8 cellular contexts compared by ENCODE assay signal in genomic region chr6:29967379-29968010, GRCh38. TPM values are rescaled to one million over a fixed set of nuclear protein-coding genes. Genes with fewer than 3 reads are reported as not detected.
A peak's percentile ranks its signal among the peaks of the same experiment; 100 is the strongest.
DNase-seq lines count a peak whose midpoint lies in the region; ATAC-seq and TF ChIP-seq lines count a peak whose summit lies in the region.

No MANE protein-coding gene starts in this region.

- H3K4me1 Mint-ChIP-seq in central memory CD8-positive, alpha-beta T cell: peaks cover 49% of the 10 kb centered on the region
- peaks cover 40% of the 10 kb centered on the region for H3K4me1 Mint-ChIP-seq in progenitor cell of endocrine pancreas (ENCODE audit: low read depth)
- H3K4me1 Mint-ChIP-seq in GM23338: peaks cover 59% of the 10 kb centered on the region

- H3K9me2 ChIP-seq in GM23338 (ENCODE audit: insufficient read depth): no peaks in the 10 kb centered on the region

- no peaks in the 10 kb centered on the region for H4K20me1 ChIP-seq in GM23338 (replicated peaks; ENCODE audit: insufficient read depth)

- H3K27ac Mint-ChIP-seq in central memory CD8-positive, alpha-beta T cell (ENCODE audit: low read depth): peak overlapping the region; percentile 97
- peak overlapping the region; percentile 98 for H3K27ac Mint-ChIP-seq in progenitor cell of endocrine pancreas
- H3K27ac Mint-ChIP-seq in GM23338: no peak overlapping the region

- peaks cover 6% of the 10 kb centered on the region for H3K27me3 Mint-ChIP-seq in central memory CD8-positive, alpha-beta T cell
- H3K27me3 Mint-ChIP-seq in progenitor cell of endocrine pancreas (peaks cover 9% of the 10 kb centered on the region), GM23338 (ENCODE audit: insufficient read depth, low read depth, poor library complexity) (peaks cover 12% of the 10 kb centered on the region)

- no peak overlapping the region for H3K4me3 ChIP-seq in GM23338

- H3K27me3 ChIP-seq in GM23338 (ENCODE audit: insufficient read depth): peaks cover 9% of the 10 kb centered on the region

- no peak overlapping the region for H3K4me3 Mint-ChIP-seq in central memory CD8-positive, alpha-beta T cell
- H3K4me3 Mint-ChIP-seq in progenitor cell of endocrine pancreas (ENCODE audit: low read depth): peak overlapping the region; percentile 17
- no peak overlapping the region for H3K4me3 Mint-ChIP-seq in GM23338

- H3F3A ChIP-seq in GM23338 (replicated peaks; ENCODE audit: low read depth): peaks cover 4% of the 10 kb centered on the region; the same call in 1 of the 2 replicates

- DNase-seq in NCI-H1417 (lab: John Stamatoyannopoulos, UW) (peak; percentile 6 to 87 (median 60)), NCI-H1417 treated with DMSO at 0.1 percent for 48 hours (lab: John Stamatoyannopoulos, UW) (no peak), NCI-H2081 treated with DMSO at 0.1 percent for 48 hours (lab: John Stamatoyannopoulos, UW) (peak; percentile 29), progenitor cell of endocrine pancreas (ENCODE audit: low spot score, unreplicated experiment) (no peak), GM19240 (ENCODE audit: insufficient read length, low spot score) (no peak), GM23338 (ENCODE audit: low spot score) (no peak)
- no peak for DNase-seq in central memory CD8-positive, alpha-beta T cell (ENCODE audit: low spot score in 2 of 2)
- DNase-seq in activated effector memory CD4-positive, alpha-beta T cell treated with Interleukin-2 at 50 U/mL for 16 hours: no peak

- no peak overlapping the region for H3K4me2 ChIP-seq in GM23338

- no peak overlapping the region for H3K27ac ChIP-seq in GM23338 (ENCODE audit: low read depth)

- ATAC-seq in central memory CD8-positive, alpha-beta T cell (replicated peaks; ENCODE audit: extremely low read depth, poor library complexity, severe bottlenecking): no peak
- no peak for ATAC-seq in GM23338

- H3K36me3 Mint-ChIP-seq in central memory CD8-positive, alpha-beta T cell (ENCODE audit: insufficient read depth): peaks cover 16% of the 10 kb centered on the region
- H3K36me3 Mint-ChIP-seq in progenitor cell of endocrine pancreas (ENCODE audit: insufficient read depth): no peaks in the 10 kb centered on the region
- no peaks in the 10 kb centered on the region; the same call in 2 of the 3 replicates for H3K36me3 Mint-ChIP-seq in GM23338 (ENCODE audit: low read depth)

- no peaks in the 10 kb centered on the region for H3K9me3 Mint-ChIP-seq in central memory CD8-positive, alpha-beta T cell
- no peaks in the 10 kb centered on the region for H3K9me3 Mint-ChIP-seq in progenitor cell of endocrine pancreas (ENCODE audit: low read depth)
- H3K9me3 Mint-ChIP-seq in GM23338: no peaks in the 10 kb centered on the region; the same call in 2 of the 3 replicates

- no peaks in the 10 kb centered on the region for H3K36me3 ChIP-seq in GM23338 (ENCODE audit: insufficient read depth)

- no peak for TF ChIP-seq CTCF in progenitor cell of endocrine pancreas (IDR thresholded peaks at IDR 0.05; ENCODE audit: unreplicated experiment)
- TF ChIP-seq CTCF in GM23338 (conservative IDR thresholded peaks at IDR 0.05; ENCODE audit: low read depth in 2 of 2): peak in 1 of 2 experiments; percentile 24; a peak in 2 of 4 replicates

- H3K4me1 ChIP-seq in GM23338 (ENCODE audit: insufficient read depth): peaks cover 37% of the 10 kb centered on the region

- no peak overlapping the region for H2AFZ ChIP-seq in GM23338

- H3K79me2 ChIP-seq in GM23338 (replicated peaks; ENCODE audit: insufficient read depth): no peaks in the 10 kb centered on the region

TF ChIP-seq in GM23338, 12 proteins besides CTCF, POLR2A, EP300 and RAD21 (continues in another document):
- no peak for TF ChIP-seq ZNF114 (CRISPR knock-in tag; IDR thresholded peaks at IDR 0.05)
- TF ChIP-seq NANOG (IDR thresholded peaks at IDR 0.05; ENCODE audit: borderline replicate concordance): no peak
- TF ChIP-seq REST (IDR thresholded peaks at IDR 0.05; ENCODE audit: unreplicated experiment): no peak
- no peak for TF ChIP-seq EZH2 (IDR thresholded peaks at IDR 0.05; ENCODE audit: low read depth, unreplicated experiment)
- TF ChIP-seq JUNB (IDR thresholded peaks at IDR 0.05; ENCODE audit: unreplicated experiment): no peak
- TF ChIP-seq ZNF331 (CRISPR knock-in tag; IDR thresholded peaks at IDR 0.05; ENCODE audit: low read depth): no peak
- TF ChIP-seq CREB1 (CRISPR knock-in tag; IDR thresholded peaks at IDR 0.05; ENCODE audit: low read depth): no peak
- TF ChIP-seq STAT1 (IDR thresholded peaks at IDR 0.05; ENCODE audit: unreplicated experiment): no peak
- TF ChIP-seq, protein P1, sequence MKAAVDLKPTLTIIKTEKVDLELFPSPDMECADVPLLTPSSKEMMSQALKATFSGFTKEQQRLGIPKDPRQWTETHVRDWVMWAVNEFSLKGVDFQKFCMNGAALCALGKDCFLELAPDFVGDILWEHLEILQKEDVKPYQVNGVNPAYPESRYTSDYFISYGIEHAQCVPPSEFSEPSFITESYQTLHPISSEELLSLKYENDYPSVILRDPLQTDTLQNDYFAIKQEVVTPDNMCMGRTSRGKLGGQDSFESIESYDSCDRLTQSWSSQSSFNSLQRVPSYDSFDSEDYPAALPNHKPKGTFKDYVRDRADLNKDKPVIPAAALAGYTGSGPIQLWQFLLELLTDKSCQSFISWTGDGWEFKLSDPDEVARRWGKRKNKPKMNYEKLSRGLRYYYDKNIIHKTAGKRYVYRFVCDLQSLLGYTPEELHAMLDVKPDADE (IDR thresholded peaks at IDR 0.05): no peak

RNA-seq across cellular contexts. Expression of gene HLA-A, which starts 25.2 kb away (rescaled TPM):
- 198 and 204 TPM in 2 replicates for total RNA-seq in progenitor cell of endocrine pancreas
- total RNA-seq in GM23338 (2014; rRNA removed; shearing (Covaris generic)): 173 and 203 TPM in 2 replicates
- 170 and 180 TPM in 2 replicates for polyA plus RNA-seq in GM23338 (2016; fragmentation: Nextera tagmentation; extraction: Ambion mirVana)

Comparison
In these comparisons a context has a peak if more than half of its experiments do, and no peak if none do; other contexts are left out.
1. DNase-seq: peak in NCI-H1417 (3 of 3) and NCI-H2081 treated with DMSO at 0.1 percent for 48 hours (single experiment); none in NCI-H1417 treated with DMSO at 0.1 percent for 48 hours (single experiment), central memory CD8-positive, alpha-beta T cell (0 of 2), progenitor cell of endocrine pancreas (single experiment), GM19240 (single experiment), activated effector memory CD4-positive, alpha-beta T cell treated with Interleukin-2 at 50 U/mL for 16 hours (single experiment) and GM23338 (single experiment).